9 cellular contexts compared by ENCODE assay signal in genomic region chr6:147390909-147391536, GRCh38.
DNase-seq lines count a peak whose midpoint lies in the region; ATAC-seq and TF ChIP-seq lines count a peak whose summit lies in the region.
"Had no signal": no experiment of that assay in that cellular context is flagged by ENCODE, and none has a peak within 500 bp of the region (broad histone marks: within the 10 kb centered on the region; RNA-seq: fewer than 3 reads in every experiment).

No MANE protein-coding gene starts in this region.

- no peak overlapping the region for H2AFZ ChIP-seq in OCI-LY3 (ENCODE audit: low read depth, low read length)

- no peak for TF ChIP-seq EP300 in esophagus muscularis mucosa (IDR thresholded peaks at IDR 0.05)

- H4K20me1 ChIP-seq in OCI-LY3 (ENCODE audit: insufficient read depth, low read length): no peaks in the 10 kb centered on the region

- WGBS in esophagus muscularis mucosa: 62% methylated on average over 5 of the region's 5 CpGs

- H3K36me3 ChIP-seq in OCI-LY3 (replicated peaks; ENCODE audit: low read depth, low read length) (no peaks in the 10 kb centered on the region), esophagus muscularis mucosa (no peaks in the 10 kb centered on the region)

- DNase-seq in NCI-H524 (lab: John Stamatoyannopoulos, UW) (peak; percentile 20 to 65), NCI-H524 treated with DMSO at 0.1 percent for 48 hours (lab: John Stamatoyannopoulos, UW) (no peak), esophagus muscularis mucosa (ENCODE audit: extremely low spot score) (no peak), retinal pigment epithelial cell (ENCODE audit: low read depth) (no peak), cortex of kidney (lab: John Stamatoyannopoulos, UW) (no peak)
- DNase-seq: CD8-positive, alpha-beta T cell had no signal

- H3K4me1 ChIP-seq in OCI-LY3 (ENCODE audit: low read length): no peaks in the 10 kb centered on the region
- no peaks in the 10 kb centered on the region for H3K4me1 ChIP-seq in esophagus muscularis mucosa

- H3K79me2 ChIP-seq in OCI-LY3 (ENCODE audit: low read length): no peaks in the 10 kb centered on the region

- intact Hi-C loops in esophagus muscularis mucosa (cut with DNase I): no loop called here

- peak; percentile 44 for TF ChIP-seq CTCF in OCI-LY3 (IDR thresholded peaks at IDR 0.05; ENCODE audit: low read depth, low read length)
- TF ChIP-seq CTCF in esophagus muscularis mucosa (IDR thresholded peaks at IDR 0.05): peak; percentile 14 to 33 (median 24)
- TF ChIP-seq CTCF in retinal pigment epithelial cell (conservative IDR thresholded peaks at IDR 0.05; ENCODE audit: low read depth, low read length): peak; percentile 65

- H3K4me3 ChIP-seq in OCI-LY3 (ENCODE audit: low read length): no peak overlapping the region
- H3K4me3 ChIP-seq in esophagus muscularis mucosa: no peak overlapping the region
- H3K4me3 ChIP-seq in retinal pigment epithelial cell (ENCODE audit: low read length): no peak overlapping the region

- no peak for TF ChIP-seq POLR2A in esophagus muscularis mucosa (IDR thresholded peaks at IDR 0.05; ENCODE audit: low read depth)

- ATAC-seq in HG02759 (IDR thresholded peaks at IDR 0.05; ENCODE audit: unreplicated experiment): no peak
- no peak for ATAC-seq in GM21423 (IDR thresholded peaks at IDR 0.05; ENCODE audit: unreplicated experiment)
- ATAC-seq: CD8-positive, alpha-beta T cell had no signal

- H3K27ac ChIP-seq in OCI-LY3 (ENCODE audit: low read length) (no peak overlapping the region), esophagus muscularis mucosa (replicated peaks in 1 of 4) (no peak overlapping the region)

- H3K27me3 ChIP-seq in OCI-LY3 (ENCODE audit: low read depth, low read length) (no peaks in the 10 kb centered on the region), esophagus muscularis mucosa (no peaks in the 10 kb centered on the region)

- H3K9me3 ChIP-seq in OCI-LY3 (ENCODE audit: insufficient read depth, low read length) (no peaks in the 10 kb centered on the region), esophagus muscularis mucosa (no peaks in the 10 kb centered on the region)

- no peak overlapping the region for H3K9ac ChIP-seq in OCI-LY3 (ENCODE audit: low read length)

- H3K4me2 ChIP-seq in OCI-LY3 (ENCODE audit: low read length): no peak overlapping the region

Comparison
In these comparisons a context has a peak if more than half of its experiments do, and no peak if none do; other contexts are left out.
1. DNase-seq: peak in NCI-H524 (2 of 2); none in NCI-H524 treated with DMSO at 0.1 percent for 48 hours (single experiment), esophagus muscularis mucosa (single experiment), retinal pigment epithelial cell (single experiment) and cortex of kidney (single experiment).
2. Peak in every context shown above with its lines, with median percentiles within 50 percentile points of each other: CTCF ChIP-seq.